ENCODE assay signal across 18 cellular contexts in the genomic region with DNA sequence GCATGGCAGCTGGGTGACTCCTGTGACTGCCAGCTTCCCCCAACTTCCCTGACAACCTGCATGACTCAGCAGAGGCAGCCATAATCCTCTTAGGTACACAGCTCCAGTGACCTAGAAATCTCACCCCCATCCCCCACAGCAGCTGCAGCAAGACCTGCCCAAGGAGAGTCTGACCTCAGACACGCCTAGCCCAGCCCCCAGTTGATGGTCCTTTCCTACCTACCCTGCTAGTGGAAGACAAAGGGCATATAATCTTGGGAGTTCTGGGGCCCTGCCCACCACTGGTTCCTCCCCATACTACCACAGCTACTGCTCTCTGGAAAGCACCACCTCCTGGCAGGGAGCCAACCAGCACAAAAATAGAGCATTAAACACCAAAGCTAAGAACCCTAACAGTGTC.
DNase-seq lines count a peak whose midpoint lies in the region; FAIRE-seq and TF ChIP-seq lines count a peak whose summit lies in the region.
"Had no signal": no experiment of that assay in that cellular context is flagged by ENCODE, and none has a peak within 500 bp of the region (broad histone marks: within the 10 kb centered on the region; RNA-seq: fewer than 3 reads in every experiment).

No MANE protein-coding gene starts in this region.

- no peak overlapping the region for H3K9ac ChIP-seq in HUES48 (ENCODE audit: low read depth, low read length)

- H3K4me3 Mint-ChIP-seq in activated naive CD4-positive, alpha-beta T cell treated with anti-CD3 and anti-CD28 coated beads, Interleukin-2, amount 10 ng/mL, durations not matched to agents 7 days and 5 days: no peak overlapping the region
- H3K4me3 Mint-ChIP-seq in activated CD4-positive, alpha-beta T cell treated with anti-CD3 and anti-CD28 coated beads, Interleukin-2, amount 10 ng/mL, durations not matched to agents 7 days and 5 days: no peak overlapping the region
- H3K4me3 Mint-ChIP-seq: IgD-negative memory B cell had no signal

- no peak overlapping the region for H3K27ac Mint-ChIP-seq in activated naive CD4-positive, alpha-beta T cell treated with anti-CD3 and anti-CD28 coated beads, Interleukin-2, amount 10 ng/mL, durations not matched to agents 7 days and 5 days
- H3K27ac Mint-ChIP-seq in activated CD4-positive, alpha-beta T cell treated with anti-CD3 and anti-CD28 coated beads, Interleukin-2, amount 10 ng/mL, durations not matched to agents 7 days and 5 days: no peak overlapping the region
- H3K27ac Mint-ChIP-seq: IgD-negative memory B cell had no signal

- H3K27ac ChIP-seq in HUES48 (ENCODE audit: low read depth, low read length) (peak overlapping the region; percentile 20), WERI-Rb-1 (peak overlapping the region; percentile 81)
- H3K27ac ChIP-seq: left ventricle myocardium inferior, ovary, testis had no signal

- H3K4me1 ChIP-seq in HUES48 (ENCODE audit: control insufficient read depth, insufficient read depth, low read length): no peaks in the 10 kb centered on the region
- H3K4me1 ChIP-seq: BE2C, left ventricle myocardium inferior, testis had no signal

- no peak overlapping the region for H3K4me3 ChIP-seq in HUES48 (ENCODE audit: low read depth, low read length)
- no peak overlapping the region for H3K4me3 ChIP-seq in WERI-Rb-1 (ENCODE audit: low read depth, low read length)
- H3K4me3 ChIP-seq in retinal pigment epithelial cell (ENCODE audit: low read length): no peak overlapping the region
- H3K4me3 ChIP-seq: left ventricle myocardium inferior, ovary, testis had no signal

- TF ChIP-seq CTCF in WERI-Rb-1 (IDR thresholded peaks at IDR 0.05; ENCODE audit: low read depth, low read length) (no peak), retinal pigment epithelial cell (conservative IDR thresholded peaks at IDR 0.05; ENCODE audit: low read depth, low read length) (no peak)

- peaks cover 25% of the 10 kb centered on the region for H3K27me3 Mint-ChIP-seq in activated naive CD4-positive, alpha-beta T cell treated with anti-CD3 and anti-CD28 coated beads, Interleukin-2, amount 10 ng/mL, durations not matched to agents 7 days and 5 days
- peaks cover 34% of the 10 kb centered on the region for H3K27me3 Mint-ChIP-seq in activated CD4-positive, alpha-beta T cell treated with anti-CD3 and anti-CD28 coated beads, Interleukin-2, amount 10 ng/mL, durations not matched to agents 7 days and 5 days

- POLR2A ChIA-PET in activated CD4-positive, alpha-beta T cell treated with anti-CD3 and anti-CD28 coated beads, Interleukin-2, amount 10 ng/mL, durations not matched to agents 7 days and 5 days (lab: Charles Lee): no interaction called here

- H3K9me3 ChIP-seq in HUES48 (ENCODE audit: control insufficient read depth, insufficient read depth, low read length): no peaks in the 10 kb centered on the region
- H3K9me3 ChIP-seq in WERI-Rb-1 (ENCODE audit: severe bottlenecking): peaks cover 25% of the 10 kb centered on the region
- H3K9me3 ChIP-seq: BE2C, left ventricle myocardium inferior, ovary, testis had no signal

- FAIRE-seq in GM12891 (lab: Jason Lieb, UNC): no peak

- CTCF ChIA-PET in activated naive CD4-positive, alpha-beta T cell treated with anti-CD3 and anti-CD28 coated beads, Interleukin-2, amount 10 ng/mL, durations not matched to agents 7 days and 5 days (lab: Charles Lee): no interaction called here
- CTCF ChIA-PET in activated CD4-positive, alpha-beta T cell treated with anti-CD3 and anti-CD28 coated beads, Interleukin-2, amount 10 ng/mL, durations not matched to agents 7 days and 5 days (lab: Charles Lee): no interaction called here

- no peaks in the 10 kb centered on the region for H3K9me3 Mint-ChIP-seq in activated naive CD4-positive, alpha-beta T cell treated with anti-CD3 and anti-CD28 coated beads, Interleukin-2, amount 10 ng/mL, durations not matched to agents 7 days and 5 days
- H3K9me3 Mint-ChIP-seq in activated CD4-positive, alpha-beta T cell treated with anti-CD3 and anti-CD28 coated beads, Interleukin-2, amount 10 ng/mL, durations not matched to agents 7 days and 5 days: no peaks in the 10 kb centered on the region

- DNase-seq in NCI-H510A (lab: John Stamatoyannopoulos, UW): peak; percentile 10
- peak; percentile 99 for DNase-seq in WERI-Rb-1
- peak; percentile 62 for DNase-seq in retinal pigment epithelial cell (ENCODE audit: low read depth)
- DNase-seq in GM12891 (ENCODE audit: insufficient read length, low spot score): no peak
- DNase-seq in activated naive CD4-positive, alpha-beta T cell treated with anti-CD3 and anti-CD28 coated beads, Interleukin-2, amount 10 ng/mL, durations not matched to agents 7 days and 5 days: no peak
- DNase-seq in activated CD4-positive, alpha-beta T cell treated with anti-CD3 and anti-CD28 coated beads, Interleukin-2, amount 10 ng/mL, durations not matched to agents 7 days and 5 days: no peak
- DNase-seq: activated CD4-positive, CD25-positive, alpha-beta regulatory T cell; BE2C; central memory CD4-positive, alpha-beta T cell; DMS153; left ventricle myocardium inferior; NCI-H1436; NCI-H226; ovary; T-helper 1 cell; testis had no signal

- H3K27me3 ChIP-seq in HUES48 (ENCODE audit: control insufficient read depth, insufficient read depth, low read length) (no peaks in the 10 kb centered on the region), WERI-Rb-1 (ENCODE audit: insufficient read depth, low read depth, severe bottlenecking) (no peaks in the 10 kb centered on the region)
- H3K27me3 ChIP-seq: BE2C, ovary, testis had no signal

- no peaks in the 10 kb centered on the region for H3K36me3 ChIP-seq in HUES48 (ENCODE audit: control insufficient read depth, insufficient read depth, low read length)
- H3K36me3 ChIP-seq in WERI-Rb-1: no peaks in the 10 kb centered on the region
- H3K36me3 ChIP-seq: BE2C, left ventricle myocardium inferior, ovary had no signal

- no peak for TF ChIP-seq POLR2A in GM12891 (IDR thresholded peaks at IDR 0.05; ENCODE audit: low read depth, low read length)

- no peaks in the 10 kb centered on the region for H3K36me3 Mint-ChIP-seq in activated naive CD4-positive, alpha-beta T cell treated with anti-CD3 and anti-CD28 coated beads, Interleukin-2, amount 10 ng/mL, durations not matched to agents 7 days and 5 days
- no peaks in the 10 kb centered on the region for H3K36me3 Mint-ChIP-seq in activated CD4-positive, alpha-beta T cell treated with anti-CD3 and anti-CD28 coated beads, Interleukin-2, amount 10 ng/mL, durations not matched to agents 7 days and 5 days (ENCODE audit: low read depth)
- H3K36me3 Mint-ChIP-seq: IgD-negative memory B cell had no signal

- H3K4me1 Mint-ChIP-seq in activated naive CD4-positive, alpha-beta T cell treated with anti-CD3 and anti-CD28 coated beads, Interleukin-2, amount 10 ng/mL, durations not matched to agents 7 days and 5 days: no peaks in the 10 kb centered on the region
- H3K4me1 Mint-ChIP-seq in activated CD4-positive, alpha-beta T cell treated with anti-CD3 and anti-CD28 coated beads, Interleukin-2, amount 10 ng/mL, durations not matched to agents 7 days and 5 days: no peaks in the 10 kb centered on the region
- H3K4me1 Mint-ChIP-seq: IgD-negative memory B cell had no signal

TF ChIP-seq in GM12891, 5 proteins besides CTCF, POLR2A, EP300 and RAD21:
- TF ChIP-seq SPI1 (IDR thresholded peaks at IDR 0.05; ENCODE audit: low read depth, low read length) (no peak), POU2F2 (IDR thresholded peaks at IDR 0.05; ENCODE audit: low read depth, low read length) (no peak), TAF1 (IDR thresholded peaks at IDR 0.05; ENCODE audit: low read depth, low read length) (no peak), POLR2AphosphoS5 (IDR thresholded peaks at IDR 0.05; ENCODE audit: low read depth, low read length) (no peak), PAX5 (IDR thresholded peaks at IDR 0.05; ENCODE audit: insufficient read depth, low read length, severe bottlenecking) (no peak)
TF ChIP-seq in GM12891: peak in this region for 0.

Comparison
In these comparisons a context has a peak if more than half of its experiments do, and no peak if none do; other contexts are left out.
1. DNase-seq: peak in NCI-H510A (single experiment), WERI-Rb-1 (single experiment) and retinal pigment epithelial cell (single experiment); none in GM12891 (single experiment), activated naive CD4-positive, alpha-beta T cell treated with anti-CD3 and anti-CD28 coated beads, Interleukin-2, amount 10 ng/mL, durations not matched to agents 7 days and 5 days (single experiment) and activated CD4-positive, alpha-beta T cell treated with anti-CD3 and anti-CD28 coated beads, Interleukin-2, amount 10 ng/mL, durations not matched to agents 7 days and 5 days (single experiment).